In genomic region chr5:130050585-130050984, GRCh38 we compare ENCODE assay signal across 27 cellular contexts.
"Had no signal": no experiment of that assay in that cellular context is flagged by ENCODE, and none has a peak within 500 bp of the region (broad histone marks: within the 10 kb centered on the region; RNA-seq: fewer than 3 reads in every experiment).

No MANE protein-coding gene starts in this region.

- H3K4me3 ChIP-seq: ascending aorta, MG63, SJSA1 had no signal

- ATAC-seq: activated CD4-positive, CD25-positive, alpha-beta regulatory T cell treated with anti-CD3 and anti-CD28 coated beads, Interleukin-2, amount 50 U/mL, for 24 hours; activated CD8-positive, alpha-beta memory T cell treated with anti-CD3 and anti-CD28 coated beads, Interleukin-2, amount 10 ng/mL, durations not matched to agents 7 days and 5 days; WTC11 had no signal

- H3K4me2 ChIP-seq: SK-N-SH had no signal

- H3K9me3 ChIP-seq: ascending aorta, MG63, SJSA1, SK-N-SH had no signal

- H3K9ac ChIP-seq: SK-N-SH had no signal

- H3K27me3 ChIP-seq: ascending aorta, MG63, SJSA1 had no signal

- H3K27ac ChIP-seq: ascending aorta, SJSA1 had no signal

- H3K36me3 ChIP-seq: ascending aorta, MG63, SJSA1 had no signal

- DNase-seq: activated CD4-positive, alpha-beta memory T cell treated with anti-CD3 and anti-CD28 coated beads for 36 hours; activated CD4-positive, alpha-beta T cell treated with anti-CD3 and anti-CD28 coated beads for 4 hours; activated CD4-positive, alpha-beta T cell treated with anti-CD3 and anti-CD28 coated beads, Interleukin-2, amount 50 U/mL, for 1 hour; activated CD8-positive, alpha-beta memory T cell treated with anti-CD3 and anti-CD28 coated beads, Interleukin-2, amount 10 ng/mL, durations not matched to agents 7 days and 5 days; activated CD8-positive, alpha-beta memory T cell treated with anti-CD3 and anti-CD28 coated beads, Interleukin-2, amount 50 U/mL, for 48 hours; activated effector memory CD4-positive, alpha-beta T cell treated with Interleukin-2 at 50 U/mL for 16 hours; activated naive CD4-positive, alpha-beta T cell treated with anti-CD3 and anti-CD28 coated beads, Interleukin-2, amount 10 ng/mL, durations not matched to agents 7 days and 5 days; activated naive CD8-positive, alpha-beta T cell treated with anti-CD3 and anti-CD28 coated beads for 36 hours; activated T-cell treated with anti-CD3 and anti-CD28 coated beads, Interleukin-2, amount 50 U/mL, for 48 hours; amygdala; Karpas-422; KBM-7; MG63; NCI-H1048; NCI-H1105 treated with DMSO at 0.1 percent for 48 hours; NCI-H1436; NCI-H1694; NCI-H2029; NCI-H510A; NCI-H526; NCI-H748 treated with DMSO at 0.1 percent for 48 hours; SHP77 treated with DMSO at 0.1 percent for 48 hours; SK-N-SH had no signal

- H3K4me1 ChIP-seq: SJSA1 had no signal
